In genomic region chr1:180927841-180928240, GRCh38 we compare ENCODE assay signal across 13 cellular contexts. TPM values are rescaled to one million over a fixed set of nuclear protein-coding genes. Genes with fewer than 3 reads are reported as not detected.
DNase-seq lines count a peak whose midpoint lies in the region; ATAC-seq, FAIRE-seq and TF ChIP-seq lines count a peak whose summit lies in the region.
"Had no signal": no experiment of that assay in that cellular context is flagged by ENCODE, and none has a peak within 500 bp of the region (broad histone marks: within the 10 kb centered on the region; RNA-seq: fewer than 3 reads in every experiment).

No MANE protein-coding gene starts in this region.

- no peak for TF ChIP-seq EP300 in HepG2 (IDR thresholded peaks at IDR 0.05; ENCODE audit: low read depth in 2 of 2, low read length in 2 of 2)
- no peak for TF ChIP-seq EP300 in HepG2 (CRISPR knock-in tag; IDR thresholded peaks at IDR 0.05; ENCODE audit: borderline replicate concordance)

- peaks cover 71% of the 10 kb centered on the region for H3K4me1 ChIP-seq in HepG2 (ENCODE audit: insufficient read depth, low read length)
- no peaks in the 10 kb centered on the region for H3K4me1 ChIP-seq in urinary bladder (ENCODE audit: insufficient read depth)

- BruUV-seq in HepG2 (replicated peaks; lab: Mats Ljungman, UMichigan): no TSS peak

- TF ChIP-seq RAD21 in HepG2 (CRISPR knock-in tag; IDR thresholded peaks at IDR 0.05): no peak

- H2AFZ ChIP-seq in HepG2 (ENCODE audit: low read length): no peak overlapping the region

- H3K36me3 ChIP-seq in HepG2 (replicated peaks in 1 of 2; ENCODE audit: control insufficient read depth in 1 of 2, insufficient read depth in 2 of 2, low read length in 2 of 2) (no peaks in the 10 kb centered on the region), urinary bladder (ENCODE audit: insufficient read depth) (no peaks in the 10 kb centered on the region)
- H3K36me3 ChIP-seq: adrenal gland had no signal

- H3K79me2 ChIP-seq in HepG2 (ENCODE audit: insufficient read depth, low read length): no peaks in the 10 kb centered on the region

- no peak for TF ChIP-seq CTCF in HepG2 (CRISPR knock-in tag; IDR thresholded peaks at IDR 0.05)

- peak; percentile 25 for DNase-seq in NCI-H2107 treated with DMSO at 0.1 percent for 48 hours (lab: John Stamatoyannopoulos, UW; ENCODE audit: unreplicated experiment)
- no peak for DNase-seq in NCI-H2107 (lab: John Stamatoyannopoulos, UW)
- peak; percentile 2 for DNase-seq in amniotic epithelial cell (ENCODE audit: low read depth)
- no peak for DNase-seq in HepG2 (ENCODE audit: low spot score)
- no peak for DNase-seq in EL
- no peak for DNase-seq in activated CD4-positive, alpha-beta T cell treated with anti-CD3 and anti-CD28 coated beads, Interleukin-2, amount 50 U/mL, for 48 hours
- DNase-seq: HFFc6, NCI-H226 had no signal

- no peak overlapping the region for H3K27ac ChIP-seq in HepG2 (ENCODE audit: extremely low read length, insufficient read depth, low read length)
- peak overlapping the region; percentile 12 for H3K27ac ChIP-seq in urinary bladder (ENCODE audit: low read depth)

- H4K20me1 ChIP-seq in HepG2 (ENCODE audit: insufficient read depth, low read length): no peaks in the 10 kb centered on the region

- ATAC-seq in HepG2 (no peak), GM18519 (IDR thresholded peaks at IDR 0.05; ENCODE audit: low FRiP score, unreplicated experiment) (no peak)

- H3K4me2 ChIP-seq in HepG2 (ENCODE audit: low read depth, low read length): 0 out of 2 replicates have a peak overlapping the region, but pooled peaks have one; percentile 80

- CTCF ChIA-PET in HepG2 (lab: Yijun Ruan, JAX; ENCODE audit: low intra/inter-chr PET ratio, low total read pairs): no interaction called here

- POLR2A ChIA-PET in HepG2 (lab: Yijun Ruan, JAX): no interaction called here

- no peak overlapping the region for H3K9ac ChIP-seq in HepG2 (ENCODE audit: insufficient read depth, low read depth, low read length)

- no peak for FAIRE-seq in HepG2 (lab: Jason Lieb, UNC)
- FAIRE-seq: A204.1, keratinocyte had no signal

- H3K27me3 ChIP-seq in HepG2 (ENCODE audit: control insufficient read depth in 1 of 2, insufficient read depth in 2 of 2, low read length in 2 of 2): no peaks in the 10 kb centered on the region
- H3K27me3 ChIP-seq: adrenal gland had no signal

- in situ Hi-C loops in HepG2 (cut with HindIII; ENCODE audit: extremely low pct_ligation_motif_present, low pct_unique_long_range_greater_than_20kb): no loop called here

- intact Hi-C loops in HepG2 (cut with micrococcal nuclease; ENCODE audit: unreplicated experiment): no loop called here

- H3K4me3 ChIP-seq in HepG2 (replicated peaks in 1 of 3; ENCODE audit: insufficient read depth in 1 of 3, low read depth in 2 of 3, low read length in 3 of 3) (peak overlapping the region in 1 of 3 experiments; percentile 31; a peak in 1 of 6 replicates), urinary bladder (ENCODE audit: low read depth, low read length) (no peak overlapping the region)
- H3K4me3 ChIP-seq: adrenal gland had no signal

- H3K9me3 ChIP-seq in HepG2 (ENCODE audit: low read length): no peaks in the 10 kb centered on the region
- H3K9me3 ChIP-seq: adrenal gland had no signal

- WGBS in HepG2 (ENCODE audit: low lambda C conversion rate): 60% methylated on average over 1 of the region's 4 CpGs
- WGBS in urinary bladder: 41% methylated on average over 4 of the region's 4 CpGs

- TF ChIP-seq POLR2A in HepG2 (IDR thresholded peaks at IDR 0.05; ENCODE audit: insufficient read depth in 1 of 2, low read depth in 2 of 2, low read length in 2 of 2): no peak

TF ChIP-seq in HepG2, 621 proteins besides CTCF, POLR2A, EP300 and RAD21:
- TF ChIP-seq ZBTB20 (CRISPR knock-in tag; IDR thresholded peaks at IDR 0.05; ENCODE audit: borderline replicate concordance, low read depth) (no peak), POLR2AphosphoS2 (IDR thresholded peaks at IDR 0.05; ENCODE audit: low read depth, low read length) (no peak), STAT5B (CRISPR knock-in tag; IDR thresholded peaks at IDR 0.05) (no peak), REST (IDR thresholded peaks at IDR 0.05; ENCODE audit: borderline replicate concordance in 1 of 2, low read depth in 1 of 2, low read length in 2 of 2) (0 out of 4 replicates have a peak, but pooled peaks of 1 of the 2 experiments have one; percentile 41)

RNA-seq across cellular contexts. Expression of gene KIAA1614, which starts 15.1 kb away (rescaled TPM):
- total RNA-seq in HepG2 (2016; rRNA removed; fragmentation: Illumina TruSeq; extraction: Trizol) (0.32 and 0.77 TPM in 2 replicates), urinary bladder (5.8 TPM)
- 0.10 TPM in 1 of 2 replicates, not detected in the other for total RNA-seq in HepG2 (2016; cell fraction: cytosol; rRNA removed; fragmentation: Illumina TruSeq; extraction: Trizol; ENCODE audit: low read depth)
- 0.16 and 0.17 TPM in 2 replicates for total RNA-seq in HepG2 (2016; cell fraction: insoluble cytoplasmic fraction; rRNA removed; fragmentation: Illumina TruSeq; extraction: Trizol)
- 0.46 and 0.52 TPM in 2 replicates for total RNA-seq in HepG2 (2016; cell fraction: membrane; rRNA removed; fragmentation: Illumina TruSeq; extraction: Trizol)
- 0.43 and 0.81 TPM in 2 replicates for total RNA-seq in HepG2 (2016; cell fraction: nucleus; rRNA removed; fragmentation: Illumina TruSeq; extraction: Trizol)
- polyA plus RNA-seq in HepG2 (2011; rRNA removed) (0.12 and 0.15 TPM in 2 replicates), urinary bladder (16.6 TPM)
- 0.27 TPM in 2 replicates for polyA plus RNA-seq in HepG2 (2011; cell fraction: cytosol; rRNA removed)
- 0.16 and 0.48 TPM in 2 replicates for polyA plus RNA-seq in HepG2 (2011; cell fraction: nucleus; rRNA removed)
- 0.40 and 0.48 TPM in 2 replicates for polyA plus RNA-seq in HepG2 (2012)
- polyA plus RNA-seq in HepG2 (2016; cell fraction: cytosol; fragmentation: Illumina TruSeq; extraction: Trizol; ENCODE audit: low read depth): 0.06 and 0.26 TPM in 2 replicates
- polyA plus RNA-seq in HepG2 (2016; cell fraction: insoluble cytoplasmic fraction; fragmentation: Illumina TruSeq; extraction: Trizol; ENCODE audit: low read depth): 0.17 and 0.20 TPM in 2 replicates
- 0.09 and 0.14 TPM in 2 replicates for polyA plus RNA-seq in HepG2 (2016; cell fraction: membrane; fragmentation: Illumina TruSeq; extraction: Trizol; ENCODE audit: low read depth)
- polyA plus RNA-seq in HepG2 (2016; cell fraction: nucleus; fragmentation: Illumina TruSeq; extraction: Trizol; ENCODE audit: insufficient read depth, low read depth): 0.11 and 0.16 TPM in 2 replicates
- 0.44 and 0.48 TPM in 2 replicates for polyA minus RNA-seq in HepG2 (2011; rRNA and poly(A)+ RNA removed; ENCODE audit: low replicate concordance)
- not detected in 2 replicates for polyA minus RNA-seq in HepG2 (2011; cell fraction: cytosol; rRNA and poly(A)+ RNA removed)
- polyA minus RNA-seq in HepG2 (2011; cell fraction: nucleus; rRNA and poly(A)+ RNA removed): 0.12 and 0.26 TPM in 2 replicates

Comparison
In these comparisons a context has a peak if more than half of its experiments do, and no peak if none do; other contexts are left out.
1. DNase-seq: peak in NCI-H2107 treated with DMSO at 0.1 percent for 48 hours (single experiment) and amniotic epithelial cell (single experiment); none in NCI-H2107 (single experiment), HepG2 (single experiment), EL (single experiment) and activated CD4-positive, alpha-beta T cell treated with anti-CD3 and anti-CD28 coated beads, Interleukin-2, amount 50 U/mL, for 48 hours (0 of 2).